In genomic region chr20:62387993-62388635, GRCh38 we compare ENCODE assay signal across 9 cellular contexts. TPM values are rescaled to one million over a fixed set of nuclear protein-coding genes. Genes with fewer than 3 reads are reported as not detected.
A peak's percentile ranks its signal among the peaks of the same experiment; 100 is the strongest.
DNase-seq lines count a peak whose midpoint lies in the region; ATAC-seq and TF ChIP-seq lines count a peak whose summit lies in the region.
"Had no signal": no experiment of that assay in that cellular context is flagged by ENCODE, and none has a peak within 500 bp of the region (broad histone marks: within the 10 kb centered on the region; RNA-seq: fewer than 3 reads in every experiment).

No MANE protein-coding gene starts in this region.

- H3K27me3 ChIP-seq in ascending aorta (no peaks in the 10 kb centered on the region), lower lobe of right lung (ENCODE audit: low read depth) (no peaks in the 10 kb centered on the region), vagina (no peaks in the 10 kb centered on the region)

- no peak for TF ChIP-seq CTCF in ascending aorta (IDR thresholded peaks at IDR 0.05)
- TF ChIP-seq CTCF in lower lobe of right lung (IDR thresholded peaks at IDR 0.05): no peak
- TF ChIP-seq CTCF in vagina (IDR thresholded peaks at IDR 0.05): no peak

- no peak for ATAC-seq in lower lobe of right lung
- no peak for ATAC-seq in GM18861 (IDR thresholded peaks at IDR 0.05; ENCODE audit: unreplicated experiment)
- ATAC-seq in GM21423 (IDR thresholded peaks at IDR 0.05; ENCODE audit: unreplicated experiment): no peak

- TF ChIP-seq POLR2A in vagina (IDR thresholded peaks at IDR 0.05): no peak

- intact Hi-C loops in ascending aorta (cut with DNase I): loop anchor here (1.0 to 10.0 kb wide), 5 partner anchors 19 to 409 kb away; partner anchors contain the start of genes ADRM1, CABLES2, MRGBP and MTG2
- intact Hi-C loops in lower lobe of right lung (cut with DNase I): loop anchor here (10.0 kb wide), 1 partner anchor 83 kb away; the partner anchor contains the start of gene ADRM1
- intact Hi-C loops in vagina (cut with DNase I): loop anchor here (5.0 to 10.0 kb wide), 2 partner anchors 86 to 243 kb away; partner anchors contain the start of genes ADRM1, PSMA7 and SS18L1

- H3K4me1 ChIP-seq in ascending aorta (peaks cover 12 to 15% of the 10 kb centered on the region in 2 donors), lower lobe of right lung (peaks cover 27% of the 10 kb centered on the region), vagina (peaks cover 31% of the 10 kb centered on the region)

- H3K9me3 ChIP-seq in ascending aorta (no peaks in the 10 kb centered on the region), lower lobe of right lung (no peaks in the 10 kb centered on the region), vagina (no peaks in the 10 kb centered on the region)

- H3K4me3 ChIP-seq in ascending aorta (peak overlapping the region; percentile 81 to 93), lower lobe of right lung (peak overlapping the region; percentile 95), vagina (peak overlapping the region; percentile 87 to 100)

- peaks cover 18 to 30% of the 10 kb centered on the region in 2 donors for H3K36me3 ChIP-seq in ascending aorta
- peaks cover 37% of the 10 kb centered on the region for H3K36me3 ChIP-seq in lower lobe of right lung
- peaks cover 0 to 30% of the 10 kb centered on the region in 2 donors for H3K36me3 ChIP-seq in vagina

- H3K27ac ChIP-seq in ascending aorta: peak overlapping the region in 1 of 2 donors; percentile 93
- H3K27ac ChIP-seq in lower lobe of right lung: peak overlapping the region; percentile 97
- H3K27ac ChIP-seq in vagina: peak overlapping the region; percentile 92

- peak; percentile 52 for DNase-seq in stimulated activated CD4-positive, alpha-beta T cell treated with anti-CD3 and anti-CD28 coated beads, Interleukin-15, amount 100 ng/mL, for 24 hours
- no peak for DNase-seq in stimulated activated CD4-positive, alpha-beta T cell treated with anti-CD3 and anti-CD28 coated beads, Interleukin-12 subunit alpha, Interleukin-12 subunit beta, amount 100 ng/mL, for 4 hours
- DNase-seq in ascending aorta (ENCODE audit: low spot score in 2 of 2) (no peak), lower lobe of right lung (no peak), vagina (ENCODE audit: extremely low spot score in 2 of 2) (no peak), NCI-H128 (lab: John Stamatoyannopoulos, UW; ENCODE audit: unreplicated experiment) (no peak)

RNA-seq across cellular contexts. Expression of gene RPS21, which starts 1.2 kb away (rescaled TPM):
- total RNA-seq in ascending aorta (1,828 TPM), lower lobe of right lung (1,104 TPM), vagina (1,935 TPM)

RNA-seq across cellular contexts. Expression of gene CABLES2, which starts 19.0 kb away (rescaled TPM):
- 0.43 TPM for total RNA-seq in ascending aorta
- 4.5 TPM for total RNA-seq in lower lobe of right lung
- total RNA-seq in vagina: 1.5 TPM

RNA-seq across cellular contexts. Expression of gene LAMA5, which starts 21.0 kb away (rescaled TPM):
- total RNA-seq in ascending aorta: 469 TPM
- 282 TPM for total RNA-seq in lower lobe of right lung
- 150 TPM for total RNA-seq in vagina

RNA-seq across cellular contexts. Expression of gene RBBP8NL, which starts 39.2 kb away (rescaled TPM):
- total RNA-seq in ascending aorta (not detected), lower lobe of right lung (2.0 TPM), vagina (1.7 TPM)
- total RNA-seq: M059J had no signal
